In genomic region chr20:63518351-63518861, GRCh38 we compare ENCODE assay signal across 16 cellular contexts. TPM values are rescaled to one million over a fixed set of nuclear protein-coding genes. Genes with fewer than 3 reads are reported as not detected.
A peak's percentile ranks its signal among the peaks of the same experiment; 100 is the strongest.
DNase-seq lines count a peak whose midpoint lies in the region; ATAC-seq and TF ChIP-seq lines count a peak whose summit lies in the region.
"Had no signal": no experiment of that assay in that cellular context is flagged by ENCODE, and none has a peak within 500 bp of the region (broad histone marks: within the 10 kb centered on the region; RNA-seq: fewer than 3 reads in every experiment).

No MANE protein-coding gene starts in this region.

- H3K4me3 Mint-ChIP-seq in activated T-cell treated with anti-CD3 and anti-CD28 coated beads, Interleukin-2, amount 50 U/mL, for 4 hours, result peak overlapping the region; percentile 48
- H3K4me3 Mint-ChIP-seq in activated T-cell treated with anti-CD3 and anti-CD28 coated beads, Interleukin-2, amount 50 U/mL, for 24 hours, result no peak overlapping the region
- peak overlapping the region in 3 of 4 donors; percentile 44 to 85 (median 76) for H3K4me3 Mint-ChIP-seq in IgD-negative memory B cell
- H3K4me3 Mint-ChIP-seq in progenitor cell of endocrine pancreas (ENCODE audit: low read depth), result peak overlapping the region; percentile 69
- no peak overlapping the region for H3K4me3 Mint-ChIP-seq in activated CD4-positive, alpha-beta T cell treated with anti-CD3 and anti-CD28 coated beads, Interleukin-2, amount 10 ng/mL, durations not matched to agents 7 days and 5 days

- POLR2A ChIA-PET in activated CD4-positive, alpha-beta T cell treated with anti-CD3 and anti-CD28 coated beads, Interleukin-2, amount 10 ng/mL, durations not matched to agents 7 days and 5 days (lab: Charles Lee), result no interaction called here

- H3K9me3 Mint-ChIP-seq in activated T-cell treated with anti-CD3 and anti-CD28 coated beads, Interleukin-2, amount 50 U/mL, for 4 hours, result peaks cover 6% of the 10 kb centered on the region
- peaks cover 5% of the 10 kb centered on the region for H3K9me3 Mint-ChIP-seq in activated T-cell treated with anti-CD3 and anti-CD28 coated beads, Interleukin-2, amount 50 U/mL, for 24 hours
- H3K9me3 Mint-ChIP-seq in IgD-negative memory B cell (peaks cover 2 to 7% (median 4%) of the 10 kb centered on the region in 3 donors), progenitor cell of endocrine pancreas (ENCODE audit: low read depth) (no peaks in the 10 kb centered on the region)
- H3K9me3 Mint-ChIP-seq in activated CD4-positive, alpha-beta T cell treated with anti-CD3 and anti-CD28 coated beads, Interleukin-2, amount 10 ng/mL, durations not matched to agents 7 days and 5 days, result peaks cover 18% of the 10 kb centered on the region

- no peaks in the 10 kb centered on the region for H3K9me3 ChIP-seq in tibial artery
- H3K9me3 ChIP-seq: MG63 had no signal

- H3K27ac Mint-ChIP-seq in activated T-cell treated with anti-CD3 and anti-CD28 coated beads, Interleukin-2, amount 50 U/mL, for 24 hours, result no peak overlapping the region
- H3K27ac Mint-ChIP-seq in IgD-negative memory B cell, result peak overlapping the region in 1 of 3 donors; percentile 78
- H3K27ac Mint-ChIP-seq in progenitor cell of endocrine pancreas, result peak overlapping the region; percentile 82
- H3K27ac Mint-ChIP-seq in activated CD4-positive, alpha-beta T cell treated with anti-CD3 and anti-CD28 coated beads, Interleukin-2, amount 10 ng/mL, durations not matched to agents 7 days and 5 days, result no peak overlapping the region

- H3K4me1 ChIP-seq in tibial artery, result peaks cover 0 to 29% (median 24%) of the 10 kb centered on the region in 4 donors

- CTCF ChIA-PET in activated CD4-positive, alpha-beta T cell treated with anti-CD3 and anti-CD28 coated beads, Interleukin-2, amount 10 ng/mL, durations not matched to agents 7 days and 5 days (lab: Charles Lee), result interaction anchor here (1.4 to 1.7 kb wide), 2 partner anchors 11 to 22 kb away, joined by 4 to 7 read pairs; no protein-coding TSS in a partner anchor

- no peak for DNase-seq in activated T-cell treated with anti-CD3 and anti-CD28 coated beads, Interleukin-2, amount 50 U/mL, for 4 hours
- no peak for DNase-seq in activated T-cell treated with anti-CD3 and anti-CD28 coated beads, Interleukin-2, amount 50 U/mL, for 24 hours
- DNase-seq in left ventricle myocardium superior (peak; percentile 35), progenitor cell of endocrine pancreas (ENCODE audit: low spot score, unreplicated experiment) (peak; percentile 8), tibial artery (no peak)
- no peak for DNase-seq in activated CD4-positive, alpha-beta T cell treated with anti-CD3 and anti-CD28 coated beads, Interleukin-2, amount 10 ng/mL, durations not matched to agents 7 days and 5 days
- DNase-seq: activated T-cell treated with anti-CD3 and anti-CD28 coated beads, Interleukin-2, amount 50 U/mL, for 1 hour; MG63; NK-92 treated with Interleukin-12 subunit alpha and Interleukin-12 subunit beta, amount 100 ng/mL, for 24 hours had no signal

- H3K27ac ChIP-seq in tibial artery, result no peak overlapping the region
- H3K27ac ChIP-seq: breast epithelium had no signal

- no peak for ATAC-seq in activated T-cell treated with anti-CD3 and anti-CD28 coated beads, Interleukin-2, amount 50 U/mL, for 4 hours
- no peak for ATAC-seq in left ventricle myocardium superior
- no peak for ATAC-seq in HG03469 (IDR thresholded peaks at IDR 0.05; ENCODE audit: unreplicated experiment)

- peaks cover 2% of the 10 kb centered on the region for H3K36me3 Mint-ChIP-seq in activated T-cell treated with anti-CD3 and anti-CD28 coated beads, Interleukin-2, amount 50 U/mL, for 4 hours (ENCODE audit: insufficient read depth)
- peaks cover 21% of the 10 kb centered on the region for H3K36me3 Mint-ChIP-seq in activated T-cell treated with anti-CD3 and anti-CD28 coated beads, Interleukin-2, amount 50 U/mL, for 24 hours (ENCODE audit: low read depth)
- H3K36me3 Mint-ChIP-seq in IgD-negative memory B cell, result no peaks in the 10 kb centered on the region
- peaks cover 6% of the 10 kb centered on the region for H3K36me3 Mint-ChIP-seq in progenitor cell of endocrine pancreas (ENCODE audit: insufficient read depth)
- H3K36me3 Mint-ChIP-seq in activated CD4-positive, alpha-beta T cell treated with anti-CD3 and anti-CD28 coated beads, Interleukin-2, amount 10 ng/mL, durations not matched to agents 7 days and 5 days (ENCODE audit: low read depth), result peaks cover 15% of the 10 kb centered on the region

- peaks cover 6% of the 10 kb centered on the region for H3K27me3 Mint-ChIP-seq in activated T-cell treated with anti-CD3 and anti-CD28 coated beads, Interleukin-2, amount 50 U/mL, for 4 hours (ENCODE audit: low read depth)
- H3K27me3 Mint-ChIP-seq in activated T-cell treated with anti-CD3 and anti-CD28 coated beads, Interleukin-2, amount 50 U/mL, for 24 hours, result peaks cover 10% of the 10 kb centered on the region
- H3K27me3 Mint-ChIP-seq in IgD-negative memory B cell, result peaks cover 8% of the 10 kb centered on the region
- H3K27me3 Mint-ChIP-seq in progenitor cell of endocrine pancreas, result peaks cover 19% of the 10 kb centered on the region
- peaks cover 17% of the 10 kb centered on the region for H3K27me3 Mint-ChIP-seq in activated CD4-positive, alpha-beta T cell treated with anti-CD3 and anti-CD28 coated beads, Interleukin-2, amount 10 ng/mL, durations not matched to agents 7 days and 5 days

- peaks cover 11% of the 10 kb centered on the region for H3K4me1 Mint-ChIP-seq in activated T-cell treated with anti-CD3 and anti-CD28 coated beads, Interleukin-2, amount 50 U/mL, for 4 hours (ENCODE audit: low read depth)
- peaks cover 12% of the 10 kb centered on the region for H3K4me1 Mint-ChIP-seq in activated T-cell treated with anti-CD3 and anti-CD28 coated beads, Interleukin-2, amount 50 U/mL, for 24 hours (ENCODE audit: low read depth)
- peaks cover 3 to 6% (median 4%) of the 10 kb centered on the region in 3 donors for H3K4me1 Mint-ChIP-seq in IgD-negative memory B cell
- H3K4me1 Mint-ChIP-seq in progenitor cell of endocrine pancreas (ENCODE audit: low read depth), result peaks cover 5% of the 10 kb centered on the region
- peaks cover 11% of the 10 kb centered on the region for H3K4me1 Mint-ChIP-seq in activated CD4-positive, alpha-beta T cell treated with anti-CD3 and anti-CD28 coated beads, Interleukin-2, amount 10 ng/mL, durations not matched to agents 7 days and 5 days

- intact Hi-C loops in left ventricle myocardium superior (cut with micrococcal nuclease) (no loop called here), tibial artery (cut with DNase I; ENCODE audit: low total_unique reads) (no loop called here)

- H3K4me3 ChIP-seq in tibial artery, result no peak overlapping the region
- H3K4me3 ChIP-seq: HAP-1, MG63 had no signal

- TF ChIP-seq CTCF in progenitor cell of endocrine pancreas (IDR thresholded peaks at IDR 0.05; ENCODE audit: unreplicated experiment) (peak; percentile 27), tibial artery (IDR thresholded peaks at IDR 0.05) (no peak)

- H3K36me3 ChIP-seq in tibial artery, result peaks cover 0 to 18% (median 7%) of the 10 kb centered on the region in 3 donors
- H3K36me3 ChIP-seq: breast epithelium had no signal

- peaks cover 0 to 2% of the 10 kb centered on the region in 2 donors for H3K27me3 ChIP-seq in tibial artery
- H3K27me3 ChIP-seq: breast epithelium had no signal

RNA-seq across cellular contexts. Expression of gene PPDPF, which starts 2.2 kb away (rescaled TPM):
- total RNA-seq in activated T-cell treated with anti-CD3 and anti-CD28 coated beads, Interleukin-2, amount 50 U/mL, for 4 hours, result 100 to 1,000 TPM; 137 to 171 (median 165) TPM
- polyA plus RNA-seq in IgD-negative memory B cell, result 198 TPM
- 307 TPM for total RNA-seq in left ventricle myocardium superior
- 340 and 374 TPM in 2 replicates for total RNA-seq in progenitor cell of endocrine pancreas
- 100 to 1,000 TPM; 167 to 193 TPM for total RNA-seq in activated CD4-positive, alpha-beta T cell treated with anti-CD3 and anti-CD28 coated beads, Interleukin-2, amount 10 ng/mL, durations not matched to agents 7 days and 5 days

RNA-seq across cellular contexts. Expression of gene PTK6, which starts 18.8 kb away (rescaled TPM):
- under 1 TPM; 0.13 to 0.21 (median 0.16) TPM for total RNA-seq in activated T-cell treated with anti-CD3 and anti-CD28 coated beads, Interleukin-2, amount 50 U/mL, for 4 hours
- 1.3 TPM for polyA plus RNA-seq in IgD-negative memory B cell
- total RNA-seq in left ventricle myocardium superior, result not detected
- 0.29 and 0.31 TPM in 2 replicates for total RNA-seq in progenitor cell of endocrine pancreas
- under 1 TPM; 0.71 to 0.74 TPM for total RNA-seq in activated CD4-positive, alpha-beta T cell treated with anti-CD3 and anti-CD28 coated beads, Interleukin-2, amount 10 ng/mL, durations not matched to agents 7 days and 5 days
- total RNA-seq: A673, SK-MEL-5 had no signal

RNA-seq across cellular contexts. Expression of gene EEF1A2, which starts 19.5 kb away (rescaled TPM):
- total RNA-seq in activated T-cell treated with anti-CD3 and anti-CD28 coated beads, Interleukin-2, amount 50 U/mL, for 4 hours, result under 1 TPM; 0.63 to 0.96 (median 0.74) TPM
- polyA plus RNA-seq in IgD-negative memory B cell, result not detected
- total RNA-seq in left ventricle myocardium superior (1,346 TPM), progenitor cell of endocrine pancreas (11.0 and 11.8 TPM in 2 replicates)
- total RNA-seq in activated CD4-positive, alpha-beta T cell treated with anti-CD3 and anti-CD28 coated beads, Interleukin-2, amount 10 ng/mL, durations not matched to agents 7 days and 5 days, result under 1 TPM; 0.12 to 0.17 TPM

RNA-seq across cellular contexts. Expression of gene SRMS, which starts 29.1 kb away (rescaled TPM):
- not detected for total RNA-seq in activated T-cell treated with anti-CD3 and anti-CD28 coated beads, Interleukin-2, amount 50 U/mL, for 4 hours
- 0.43 TPM for polyA plus RNA-seq in IgD-negative memory B cell
- total RNA-seq in left ventricle myocardium superior, result not detected
- not detected in 2 replicates for total RNA-seq in progenitor cell of endocrine pancreas
- total RNA-seq in activated CD4-positive, alpha-beta T cell treated with anti-CD3 and anti-CD28 coated beads, Interleukin-2, amount 10 ng/mL, durations not matched to agents 7 days and 5 days, result not detected
- total RNA-seq: A673, liver, SK-MEL-5 had no signal
- polyA plus RNA-seq: liver had no signal

RNA-seq across cellular contexts. Expression of gene FNDC11, which starts 35.6 kb away (rescaled TPM):
- total RNA-seq in activated T-cell treated with anti-CD3 and anti-CD28 coated beads, Interleukin-2, amount 50 U/mL, for 4 hours, result under 1 TPM; 0.13 to 0.19 (median 0.18) TPM
- 2.5 TPM for polyA plus RNA-seq in IgD-negative memory B cell
- total RNA-seq in left ventricle myocardium superior (0.15 TPM), progenitor cell of endocrine pancreas (1.9 and 2.6 TPM in 2 replicates)
- total RNA-seq in activated CD4-positive, alpha-beta T cell treated with anti-CD3 and anti-CD28 coated beads, Interleukin-2, amount 10 ng/mL, durations not matched to agents 7 days and 5 days, result under 1 TPM; 0.15 to 0.57 TPM
- total RNA-seq: SK-MEL-5 had no signal

Comparison
In these comparisons a context has a peak if more than half of its experiments do, and no peak if none do; other contexts are left out.
1. H3K4me3 Mint-ChIP-seq: peak in activated T-cell treated with anti-CD3 and anti-CD28 coated beads, Interleukin-2, amount 50 U/mL, for 4 hours (single experiment), IgD-negative memory B cell (3 of 4) and progenitor cell of endocrine pancreas (single experiment); none in activated T-cell treated with anti-CD3 and anti-CD28 coated beads, Interleukin-2, amount 50 U/mL, for 24 hours (single experiment) and activated CD4-positive, alpha-beta T cell treated with anti-CD3 and anti-CD28 coated beads, Interleukin-2, amount 10 ng/mL, durations not matched to agents 7 days and 5 days (single experiment).
2. DNase-seq: peak in left ventricle myocardium superior (single experiment) and progenitor cell of endocrine pancreas (single experiment); none in activated T-cell treated with anti-CD3 and anti-CD28 coated beads, Interleukin-2, amount 50 U/mL, for 4 hours (single experiment), activated T-cell treated with anti-CD3 and anti-CD28 coated beads, Interleukin-2, amount 50 U/mL, for 24 hours (single experiment), tibial artery (0 of 2) and activated CD4-positive, alpha-beta T cell treated with anti-CD3 and anti-CD28 coated beads, Interleukin-2, amount 10 ng/mL, durations not matched to agents 7 days and 5 days (single experiment).
3. RNA of gene EEF1A2, which starts 19.5 kb away (total RNA-seq): 1,346 TPM in left ventricle myocardium superior (single experiment); 11.0 to 11.8 TPM in progenitor cell of endocrine pancreas, 0.63 to 0.96 TPM in activated T-cell treated with anti-CD3 and anti-CD28 coated beads, Interleukin-2, amount 50 U/mL, for 4 hours and 0.12 to 0.17 TPM in activated CD4-positive, alpha-beta T cell treated with anti-CD3 and anti-CD28 coated beads, Interleukin-2, amount 10 ng/mL, durations not matched to agents 7 days and 5 days; every median in the first group is over 100 times any median in the second.